ENCODE assay signal across 12 cellular contexts in the genomic region with DNA sequence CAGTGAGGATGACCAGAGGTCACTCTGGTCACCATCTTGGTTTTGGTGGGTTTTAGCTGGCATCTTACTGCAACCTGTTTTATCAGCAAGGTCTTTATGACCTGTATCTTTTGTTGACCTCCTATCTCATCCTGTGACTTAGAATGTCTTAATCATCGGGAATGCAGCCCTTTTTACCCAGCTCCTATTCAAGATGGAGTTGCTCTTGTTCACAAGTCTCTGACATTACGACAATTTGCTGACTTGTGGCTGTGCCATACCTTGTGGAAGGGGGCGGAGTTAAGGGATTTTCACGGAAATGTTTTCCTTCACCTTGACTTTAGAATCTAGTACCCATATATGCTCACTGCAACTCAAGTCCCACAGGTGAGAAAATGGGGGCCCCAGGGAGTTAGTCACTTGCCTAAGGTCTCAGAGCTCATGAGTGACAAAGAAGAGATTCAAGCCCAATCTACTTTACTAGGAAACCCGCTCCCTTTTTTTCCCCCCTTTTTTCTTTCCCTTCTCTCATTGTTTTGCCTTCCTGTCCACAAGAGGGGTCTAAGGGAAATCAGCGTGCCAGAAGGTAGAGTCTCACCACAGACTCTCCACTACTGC.
"Had no signal": no experiment of that assay in that cellular context is flagged by ENCODE, and none has a peak within 500 bp of the region (broad histone marks: within the 10 kb centered on the region; RNA-seq: fewer than 3 reads in every experiment).

No MANE protein-coding gene starts in this region.

- H3K27ac ChIP-seq: left lung, transverse colon had no signal

- ATAC-seq: activated naive CD4-positive, alpha-beta T cell treated with anti-CD3 and anti-CD28 coated beads, Interleukin-2, amount 50 U/mL, for 72 hours; left lung; right cardiac atrium had no signal

- H3K9me3 ChIP-seq: left lung, transverse colon had no signal

- H3K4me3 ChIP-seq: left lung, transverse colon had no signal

- H3K36me3 ChIP-seq: left lung, transverse colon had no signal

- H3K27me3 ChIP-seq: left lung, transverse colon had no signal

- H3K27ac Mint-ChIP-seq: activated naive CD4-positive, alpha-beta T cell treated with anti-CD3 and anti-CD28 coated beads, Interleukin-2, amount 50 U/mL, for 72 hours; progenitor cell of endocrine pancreas had no signal

- H3K27me3 Mint-ChIP-seq: progenitor cell of endocrine pancreas had no signal

- DNase-seq: activated CD4-positive, alpha-beta T cell treated with anti-CD3 and anti-CD28 coated beads for 48 hours; activated T-cell treated with anti-CD3 and anti-CD28 coated beads, Interleukin-2, amount 50 U/mL, for 1 hour; aorta; effector CD4-positive, alpha-beta T cell; left lung; mesendoderm; right cardiac atrium; stimulated activated naive CD4-positive, alpha-beta T cell; substantia nigra; transverse colon had no signal
